In genomic region chr19:35744688-35745327, GRCh38 we compare ENCODE assay signal across 7 cellular contexts. TPM values are rescaled to one million over a fixed set of nuclear protein-coding genes. Genes with fewer than 3 reads are reported as not detected.
DNase-seq lines count a peak whose midpoint lies in the region; ATAC-seq, FAIRE-seq and TF ChIP-seq lines count a peak whose summit lies in the region.

No MANE protein-coding gene starts in this region.

- CTCF ChIA-PET in activated CD4-positive, alpha-beta T cell treated with anti-CD3 and anti-CD28 coated beads, Interleukin-2, amount 10 ng/mL, durations not matched to agents 7 days and 5 days (lab: Charles Lee): interaction anchor here (0.9 to 1.7 kb wide), 6 partner anchors 7 to 52 kb away, joined by 3 to 6 read pairs (median 4); no protein-coding TSS in a partner anchor

- peak overlapping the region; percentile 99 to 100 for H3K27ac ChIP-seq in coronary artery

- ATAC-seq in HG03442 (IDR thresholded peaks at IDR 0.05; ENCODE audit: unreplicated experiment) (peak; percentile 30), left lobe of liver (peak; percentile 69)

- H3K4me3 ChIP-seq in coronary artery: peak overlapping the region; percentile 87

- no peak for TF ChIP-seq CTCF in coronary artery (IDR thresholded peaks at IDR 0.05)

- POLR2A ChIA-PET in activated CD4-positive, alpha-beta T cell treated with anti-CD3 and anti-CD28 coated beads, Interleukin-2, amount 10 ng/mL, durations not matched to agents 7 days and 5 days (lab: Charles Lee): interaction anchor here (0.6 to 1.0 kb wide), 2 partner anchors 48 to 192 kb away, joined by 5 read pairs; no protein-coding TSS in a partner anchor

- DNase-seq in GM18507 (ENCODE audit: extremely low spot score, insufficient read length, low read depth): no peak
- peak; percentile 98 for DNase-seq in NCI-H69 (lab: John Stamatoyannopoulos, UW)
- peak; percentile 96 for DNase-seq in activated CD4-positive, alpha-beta T cell treated with anti-CD3 and anti-CD28 coated beads, Interleukin-2, amount 10 ng/mL, durations not matched to agents 7 days and 5 days
- peak; percentile 98 for DNase-seq in coronary artery (ENCODE audit: low spot score)
- DNase-seq in left lobe of liver (ENCODE audit: low spot score): peak; percentile 96
- peak; percentile 91 to 93 for DNase-seq in stimulated activated CD4-positive, alpha-beta T cell treated with anti-CD3 and anti-CD28 coated beads, Interleukin-2, amount 100 ng/mL, for 24 hours

- FAIRE-seq in GM18507 (lab: Jason Lieb, UNC): peak; percentile 92

- no peaks in the 10 kb centered on the region for H3K9me3 Mint-ChIP-seq in activated CD4-positive, alpha-beta T cell treated with anti-CD3 and anti-CD28 coated beads, Interleukin-2, amount 10 ng/mL, durations not matched to agents 7 days and 5 days

- peak overlapping the region; percentile 99 for H3K27ac Mint-ChIP-seq in activated CD4-positive, alpha-beta T cell treated with anti-CD3 and anti-CD28 coated beads, Interleukin-2, amount 10 ng/mL, durations not matched to agents 7 days and 5 days

- peak overlapping the region; percentile 95 for H3K4me3 Mint-ChIP-seq in activated CD4-positive, alpha-beta T cell treated with anti-CD3 and anti-CD28 coated beads, Interleukin-2, amount 10 ng/mL, durations not matched to agents 7 days and 5 days

- peaks cover 61% of the 10 kb centered on the region for H3K4me1 Mint-ChIP-seq in activated CD4-positive, alpha-beta T cell treated with anti-CD3 and anti-CD28 coated beads, Interleukin-2, amount 10 ng/mL, durations not matched to agents 7 days and 5 days

- H3K36me3 Mint-ChIP-seq in activated CD4-positive, alpha-beta T cell treated with anti-CD3 and anti-CD28 coated beads, Interleukin-2, amount 10 ng/mL, durations not matched to agents 7 days and 5 days (ENCODE audit: low read depth): peaks cover 21% of the 10 kb centered on the region

- no peaks in the 10 kb centered on the region for H3K27me3 Mint-ChIP-seq in activated CD4-positive, alpha-beta T cell treated with anti-CD3 and anti-CD28 coated beads, Interleukin-2, amount 10 ng/mL, durations not matched to agents 7 days and 5 days

RNA-seq across cellular contexts. Expression of gene U2AF1L4, which starts 0.4 kb away (rescaled TPM):
- total RNA-seq in activated CD4-positive, alpha-beta T cell treated with anti-CD3 and anti-CD28 coated beads, Interleukin-2, amount 10 ng/mL, durations not matched to agents 7 days and 5 days: 10 to 100 TPM; 35.0 to 38.1 TPM
- total RNA-seq in left lobe of liver: 15.1 TPM

RNA-seq across cellular contexts. Expression of gene PSENEN, which starts 0.6 kb away (rescaled TPM):
- 10 to 100 TPM; 41.7 to 46.3 TPM for total RNA-seq in activated CD4-positive, alpha-beta T cell treated with anti-CD3 and anti-CD28 coated beads, Interleukin-2, amount 10 ng/mL, durations not matched to agents 7 days and 5 days
- total RNA-seq in left lobe of liver: 31.7 TPM

RNA-seq across cellular contexts. Expression of gene IGFLR1, which starts 2.6 kb away (rescaled TPM):
- total RNA-seq in activated CD4-positive, alpha-beta T cell treated with anti-CD3 and anti-CD28 coated beads, Interleukin-2, amount 10 ng/mL, durations not matched to agents 7 days and 5 days: 10 to 100 TPM; 53.7 to 54.6 TPM
- total RNA-seq in left lobe of liver: 30.8 TPM

RNA-seq across cellular contexts. Expression of gene LIN37, which starts 3.6 kb away (rescaled TPM):
- 10 to 100 TPM; 13.7 to 15.9 TPM for total RNA-seq in activated CD4-positive, alpha-beta T cell treated with anti-CD3 and anti-CD28 coated beads, Interleukin-2, amount 10 ng/mL, durations not matched to agents 7 days and 5 days
- total RNA-seq in left lobe of liver: 4.7 TPM

RNA-seq across cellular contexts. Expression of gene HSPB6, which starts 12.0 kb away (rescaled TPM):
- under 1 TPM; 0.29 to 0.69 TPM for total RNA-seq in activated CD4-positive, alpha-beta T cell treated with anti-CD3 and anti-CD28 coated beads, Interleukin-2, amount 10 ng/mL, durations not matched to agents 7 days and 5 days
- total RNA-seq in left lobe of liver: 7.0 TPM
